Comparison of ENCODE assay signal across 18 cellular contexts in genomic region chr13:84962141-84962750, GRCh38.
"Had no signal": no experiment of that assay in that cellular context is flagged by ENCODE, and none has a peak within 500 bp of the region (broad histone marks: within the 10 kb centered on the region; RNA-seq: fewer than 3 reads in every experiment).

No MANE protein-coding gene starts in this region.

- H2AFZ ChIP-seq: hepatocyte had no signal

- H3K27ac Mint-ChIP-seq: activated CD4-positive, alpha-beta T cell treated with anti-CD3 and anti-CD28 coated beads, Interleukin-2, amount 10 ng/mL, durations not matched to agents 24 days and 14 days; activated CD8-positive, alpha-beta T cell treated with anti-CD3 and anti-CD28 coated beads for 36 hours; activated T-helper 2 cell treated with anti-CD3 and anti-CD28 coated beads, Interferon-gamma antibody, Interleukin-2, Interleukin-4, amounts not matched to agents 10 μg/mL and 5 μg/mL and 100 μg/mL, durations not matched to agents 14 hours and 24 hours and 36 hours; brain; stimulated activated naive B cell treated with anti-CD40 and anti-IgM and Interleukin-4, amounts not matched to agents 10 μg/mL and 1 μg/mL and 100 μg/mL, for 72 hours; T-helper 2 cell treated with Interferon-gamma antibody and Interleukin-4, amounts not matched to agents 5 μg/mL and 100 μg/mL, for 36 hours had no signal

- H3K36me3 Mint-ChIP-seq: brain; stimulated activated naive B cell treated with anti-CD40 and anti-IgM and Interleukin-4, amounts not matched to agents 10 μg/mL and 1 μg/mL and 100 μg/mL, for 72 hours had no signal

- H3K9me3 ChIP-seq: pancreas, thoracic aorta had no signal

- H3K9me3 Mint-ChIP-seq: activated CD4-positive, alpha-beta T cell treated with anti-CD3 and anti-CD28 coated beads, Interleukin-2, amount 10 ng/mL, durations not matched to agents 24 days and 14 days; activated CD8-positive, alpha-beta T cell treated with anti-CD3 and anti-CD28 coated beads for 36 hours; activated T-helper 2 cell treated with anti-CD3 and anti-CD28 coated beads, Interferon-gamma antibody, Interleukin-2, Interleukin-4, amounts not matched to agents 10 μg/mL and 5 μg/mL and 100 μg/mL, durations not matched to agents 14 hours and 24 hours and 36 hours; brain; stimulated activated naive B cell treated with anti-CD40 and anti-IgM and Interleukin-4, amounts not matched to agents 10 μg/mL and 1 μg/mL and 100 μg/mL, for 72 hours; T-helper 2 cell treated with Interferon-gamma antibody and Interleukin-4, amounts not matched to agents 5 μg/mL and 100 μg/mL, for 36 hours had no signal

- H3K27ac ChIP-seq: dorsolateral prefrontal cortex, hepatocyte, pancreas, right lobe of liver, thoracic aorta had no signal

- H3K79me2 ChIP-seq: hepatocyte had no signal

- H3K4me1 ChIP-seq: pancreas, right lobe of liver had no signal

- ATAC-seq: activated CD8-positive, alpha-beta T cell treated with anti-CD3 and anti-CD28 coated beads for 36 hours; left colon; pancreas; right lobe of liver had no signal

- H3K27me3 Mint-ChIP-seq: activated CD4-positive, alpha-beta T cell treated with anti-CD3 and anti-CD28 coated beads, Interleukin-2, amount 10 ng/mL, durations not matched to agents 24 days and 14 days; activated CD8-positive, alpha-beta T cell treated with anti-CD3 and anti-CD28 coated beads for 36 hours; brain; stimulated activated naive B cell treated with anti-CD40 and anti-IgM and Interleukin-4, amounts not matched to agents 10 μg/mL and 1 μg/mL and 100 μg/mL, for 72 hours had no signal

- H3K36me3 ChIP-seq: pancreas, right lobe of liver, thoracic aorta had no signal

- H3K27me3 ChIP-seq: dorsolateral prefrontal cortex, hepatocyte, pancreas, right lobe of liver had no signal

- H3K4me3 ChIP-seq: dorsolateral prefrontal cortex, hepatocyte, lung, pancreas, right lobe of liver, smooth muscle cell, thoracic aorta had no signal

- H3K4me1 Mint-ChIP-seq: activated CD4-positive, alpha-beta T cell treated with anti-CD3 and anti-CD28 coated beads, Interleukin-2, amount 10 ng/mL, durations not matched to agents 24 days and 14 days; brain had no signal

- H3K4me2 ChIP-seq: hepatocyte, smooth muscle cell had no signal

- DNase-seq: activated CD4-positive, alpha-beta T cell treated with anti-CD3 and anti-CD28 coated beads, Interleukin-2, amount 10 ng/mL, durations not matched to agents 24 days and 14 days; activated CD8-positive, alpha-beta T cell treated with anti-CD3 and anti-CD28 coated beads for 36 hours; activated naive CD4-positive, alpha-beta T cell treated with Interleukin-2 at 50 U/mL for 16 hours; activated T-cell treated with anti-CD3 and anti-CD28 coated beads, Interleukin-2, amount 50 U/mL, for 1 hour; caudate nucleus; dorsolateral prefrontal cortex; left colon; right lobe of liver; stimulated activated CD4-positive, alpha-beta T cell treated with anti-CD3 and anti-CD28 coated beads, Interleukin-4, amount 100 ng/mL, for 24 hours; stimulated activated naive B cell treated with anti-CD40 and anti-IgM and Interleukin-4, amounts not matched to agents 10 μg/mL and 1 μg/mL and 100 μg/mL, for 72 hours had no signal

- H3K4me3 Mint-ChIP-seq: activated CD4-positive, alpha-beta T cell treated with anti-CD3 and anti-CD28 coated beads, Interleukin-2, amount 10 ng/mL, durations not matched to agents 24 days and 14 days; activated CD8-positive, alpha-beta T cell treated with anti-CD3 and anti-CD28 coated beads for 36 hours; brain; T-helper 2 cell treated with Interferon-gamma antibody and Interleukin-4, amounts not matched to agents 5 μg/mL and 100 μg/mL, for 36 hours had no signal
